In the genomic region with DNA sequence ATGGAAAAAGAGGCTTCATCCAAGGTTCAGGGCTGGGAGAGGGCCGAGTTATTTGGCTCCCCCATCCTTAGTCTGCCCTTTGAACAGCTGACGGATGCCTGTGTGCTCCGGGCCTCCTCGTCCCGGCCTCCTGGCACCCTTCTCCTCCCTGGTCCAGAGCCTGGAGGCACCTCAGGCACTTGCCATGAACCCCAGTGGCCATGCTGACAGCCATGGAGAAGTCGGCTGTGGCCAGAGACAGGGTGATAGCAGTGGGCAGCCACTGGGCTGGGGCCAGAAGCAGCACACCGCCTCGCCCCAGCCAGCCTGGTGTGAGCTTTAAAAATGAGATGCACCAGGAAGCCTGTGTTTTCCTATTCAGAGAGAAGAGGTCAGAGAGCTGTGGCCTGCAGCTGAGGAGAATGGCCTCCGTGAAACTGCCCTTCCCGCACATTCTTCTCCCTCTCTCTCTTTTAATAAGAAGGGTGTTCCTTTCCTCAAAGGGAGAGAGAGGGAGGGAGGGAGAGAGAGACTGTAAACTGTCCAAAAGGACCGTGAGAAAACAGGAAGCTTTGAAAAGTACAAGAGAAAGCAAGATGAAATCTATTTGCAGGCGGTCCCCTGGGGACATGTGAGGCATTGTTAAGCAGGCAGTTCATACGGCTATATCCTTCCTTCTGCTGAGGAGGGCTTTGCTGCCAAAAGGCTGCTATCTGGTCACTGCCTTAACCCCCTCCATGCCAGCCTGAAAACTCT, we compare ENCODE assay signal across 8 cellular contexts. TPM values are rescaled to one million over a fixed set of nuclear protein-coding genes. Genes with fewer than 3 reads are reported as not detected.
DNase-seq lines count a peak whose midpoint lies in the region; ATAC-seq and TF ChIP-seq lines count a peak whose summit lies in the region.

No MANE protein-coding gene starts in this region.

- H3K27ac Mint-ChIP-seq in CD14-positive monocyte, result peak overlapping the region in 5 of 7 donors; percentile 37 to 85 (median 61)

- H3K36me3 ChIP-seq in Loucy (ENCODE audit: insufficient read depth, low read length), result no peaks in the 10 kb centered on the region
- no peaks in the 10 kb centered on the region for H3K36me3 ChIP-seq in mesendoderm (ENCODE audit: control insufficient read depth, insufficient read depth, low read length)

- H3K23ac ChIP-seq in mesendoderm (ENCODE audit: low read length), result peak overlapping the region; percentile 6

- no peaks in the 10 kb centered on the region for H3K9me3 ChIP-seq in Loucy (ENCODE audit: insufficient read depth, low read depth, low read length)

- intact Hi-C loops in CD14-positive monocyte (cut with micrococcal nuclease), result no loop called here

- TF ChIP-seq CTCF in CD14-positive monocyte (IDR thresholded peaks at IDR 0.05) (no peak), Loucy (conservative IDR thresholded peaks at IDR 0.05; ENCODE audit: low read length) (no peak)

- no peak overlapping the region for H2BK15ac ChIP-seq in mesendoderm (replicated peaks; ENCODE audit: low read depth)

- H3K27me3 ChIP-seq in Loucy (ENCODE audit: insufficient read depth, low read length, poor library complexity, severe bottlenecking), result no peaks in the 10 kb centered on the region
- no peaks in the 10 kb centered on the region for H3K27me3 ChIP-seq in mesendoderm (ENCODE audit: insufficient read depth, low read length, poor library complexity)

- no peak overlapping the region for H2BK120ac ChIP-seq in mesendoderm (ENCODE audit: low read depth, low read length)

- DNase-seq in CD14-positive monocyte (ENCODE audit: low spot score) (no peak), dedifferentiated amniotic fluid mesenchymal stem cell (ENCODE audit: extremely low spot score) (peak; percentile 81), mesendoderm (peak; percentile 40), kidney glomerular epithelial cell (lab: John Stamatoyannopoulos, UW) (no peak), inferior parietal cortex (ENCODE audit: extremely low spot score) (no peak), amniotic stem cell (lab: John Stamatoyannopoulos, UW) (no peak)

- no peak overlapping the region for H3K56ac ChIP-seq in mesendoderm (ENCODE audit: low read length)

- no peaks in the 10 kb centered on the region for H3K79me1 ChIP-seq in mesendoderm (ENCODE audit: low read length)

- no peak overlapping the region for H3K18ac ChIP-seq in mesendoderm (ENCODE audit: low read length)

- H3K9me3 Mint-ChIP-seq in CD14-positive monocyte, result peaks cover 0 to 1% (median 0%) of the 10 kb centered on the region in 7 donors

- peaks cover 27 to 52% of the 10 kb centered on the region in 2 donors for H3K36me3 Mint-ChIP-seq in CD14-positive monocyte

- ATAC-seq in GM21515 (IDR thresholded peaks at IDR 0.05; ENCODE audit: unreplicated experiment), result peak; percentile 71

- no peaks in the 10 kb centered on the region for H4K20me1 ChIP-seq in Loucy (ENCODE audit: insufficient read depth, low read length, poor library complexity, severe bottlenecking)

- H3K4me2 ChIP-seq in Loucy (ENCODE audit: low read depth, low read length, poor library complexity, severe bottlenecking) (peak overlapping the region; percentile 47), mesendoderm (ENCODE audit: low read length) (no peak overlapping the region)

- H3K4me3 ChIP-seq in Loucy (ENCODE audit: low read length, poor library complexity, severe bottlenecking) (no peak overlapping the region), mesendoderm (ENCODE audit: low read length) (no peak overlapping the region)

- H3K4me1 Mint-ChIP-seq in CD14-positive monocyte, result peaks cover 14% of the 10 kb centered on the region

- H3K4me1 ChIP-seq in Loucy (ENCODE audit: insufficient read depth, low read length, poor library complexity, severe bottlenecking) (peaks cover 13% of the 10 kb centered on the region), mesendoderm (ENCODE audit: control insufficient read depth, low read depth, low read length) (peaks cover 3% of the 10 kb centered on the region)

- H2AFZ ChIP-seq in Loucy (ENCODE audit: low read length), result peak overlapping the region; percentile 94

- H3K9me2 ChIP-seq in Loucy (replicated peaks; ENCODE audit: low read depth, low read length), result no peaks in the 10 kb centered on the region

- H3K4ac ChIP-seq in mesendoderm (ENCODE audit: low read depth, low read length), result no peak overlapping the region

- H3K79me2 ChIP-seq in Loucy (ENCODE audit: insufficient read depth, low read length) (no peaks in the 10 kb centered on the region), mesendoderm (ENCODE audit: control insufficient read depth, insufficient read depth, low read length) (no peaks in the 10 kb centered on the region)

- no peak overlapping the region for H2BK5ac ChIP-seq in mesendoderm (ENCODE audit: low read length)

- H3F3A ChIP-seq in Loucy (ENCODE audit: low read depth), result no peaks in the 10 kb centered on the region

- no peak overlapping the region for H4K8ac ChIP-seq in mesendoderm (ENCODE audit: low read depth, low read length)

- peak overlapping the region in 1 of 2 donors; percentile 53 for H3K4me3 Mint-ChIP-seq in CD14-positive monocyte

- H3K9ac ChIP-seq in Loucy (ENCODE audit: low read depth, low read length, poor library complexity, severe bottlenecking), result peak overlapping the region; percentile 40
- no peak overlapping the region for H3K9ac ChIP-seq in mesendoderm (ENCODE audit: low read length)

- no peaks in the 10 kb centered on the region for H3K27me3 Mint-ChIP-seq in CD14-positive monocyte (ENCODE audit: low read depth in 3 of 3)

- no CpG with 5 or more reads among the region's 13 CpGs for WGBS in mesendoderm (ENCODE audit: extremely low coverage, insufficient coverage, low lambda C conversion rate)

- H4K5ac ChIP-seq in mesendoderm (ENCODE audit: low read length), result no peak overlapping the region

- no peak overlapping the region for H3K27ac ChIP-seq in mesendoderm (ENCODE audit: low read depth, low read length)

- no peak overlapping the region for H2AK5ac ChIP-seq in mesendoderm (ENCODE audit: low read length)

RNA-seq across cellular contexts. Expression of gene ZNF366, which starts 55.3 kb away (rescaled TPM):
- polyA plus RNA-seq in CD14-positive monocyte, result under 1 TPM; 0.05 to 0.76 TPM
- polyA plus RNA-seq in mesendoderm (2013, experiment 1 of 2), result not detected
- not detected for polyA plus RNA-seq in mesendoderm (2013, experiment 2 of 2)

Comparison
In these comparisons a context has a peak if more than half of its experiments do, and no peak if none do; other contexts are left out.
1. DNase-seq: peak in dedifferentiated amniotic fluid mesenchymal stem cell (single experiment) and mesendoderm (single experiment); none in CD14-positive monocyte (single experiment), kidney glomerular epithelial cell (single experiment), inferior parietal cortex (single experiment) and amniotic stem cell (single experiment).